In the genomic region with DNA sequence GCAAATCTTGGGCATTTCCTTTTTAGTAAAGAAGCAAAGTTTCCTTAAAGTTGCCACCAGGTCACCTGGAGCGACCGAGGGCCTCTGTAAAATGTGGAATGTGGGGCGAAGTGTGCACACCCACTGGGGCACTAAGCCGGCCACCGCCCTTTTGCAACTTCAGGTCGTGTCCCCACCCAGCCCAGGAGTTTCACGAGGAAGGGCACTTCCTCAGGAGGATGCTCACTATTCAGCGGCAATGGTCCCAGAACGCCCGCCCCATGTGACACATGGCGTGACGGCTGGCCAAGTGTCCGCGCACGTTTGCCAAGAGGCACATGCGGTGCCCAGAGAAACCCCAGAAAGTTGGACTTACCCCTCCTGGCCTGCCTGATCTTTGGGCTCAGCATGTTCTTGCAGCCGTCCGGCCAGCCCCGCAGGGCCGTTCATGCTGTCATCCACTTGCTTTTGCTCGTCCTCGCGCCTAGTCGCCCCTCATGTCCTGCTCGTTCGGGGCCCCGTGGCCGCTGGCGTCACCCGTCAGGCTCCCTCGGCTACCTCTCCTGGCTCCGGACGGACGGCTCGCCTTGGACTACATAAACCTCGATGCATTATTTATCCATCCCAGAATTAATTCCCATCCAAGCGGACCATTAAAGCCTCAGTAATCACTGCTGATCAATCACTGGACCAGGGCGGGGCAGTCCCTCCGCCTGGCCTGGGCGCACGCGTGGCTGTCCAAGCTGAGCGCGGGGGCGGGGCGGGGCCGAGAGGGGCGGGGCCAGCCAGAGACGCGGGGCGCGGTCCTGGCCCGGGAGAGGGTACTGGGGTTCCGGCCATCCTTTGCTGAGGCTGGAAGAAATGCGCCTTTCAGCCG, we compare ENCODE assay signal across 8 cellular contexts. TPM values are rescaled to one million over a fixed set of nuclear protein-coding genes. Genes with fewer than 3 reads are reported as not detected.
DNase-seq lines count a peak whose midpoint lies in the region; ATAC-seq, FAIRE-seq and TF ChIP-seq lines count a peak whose summit lies in the region.

A gene with protein sequence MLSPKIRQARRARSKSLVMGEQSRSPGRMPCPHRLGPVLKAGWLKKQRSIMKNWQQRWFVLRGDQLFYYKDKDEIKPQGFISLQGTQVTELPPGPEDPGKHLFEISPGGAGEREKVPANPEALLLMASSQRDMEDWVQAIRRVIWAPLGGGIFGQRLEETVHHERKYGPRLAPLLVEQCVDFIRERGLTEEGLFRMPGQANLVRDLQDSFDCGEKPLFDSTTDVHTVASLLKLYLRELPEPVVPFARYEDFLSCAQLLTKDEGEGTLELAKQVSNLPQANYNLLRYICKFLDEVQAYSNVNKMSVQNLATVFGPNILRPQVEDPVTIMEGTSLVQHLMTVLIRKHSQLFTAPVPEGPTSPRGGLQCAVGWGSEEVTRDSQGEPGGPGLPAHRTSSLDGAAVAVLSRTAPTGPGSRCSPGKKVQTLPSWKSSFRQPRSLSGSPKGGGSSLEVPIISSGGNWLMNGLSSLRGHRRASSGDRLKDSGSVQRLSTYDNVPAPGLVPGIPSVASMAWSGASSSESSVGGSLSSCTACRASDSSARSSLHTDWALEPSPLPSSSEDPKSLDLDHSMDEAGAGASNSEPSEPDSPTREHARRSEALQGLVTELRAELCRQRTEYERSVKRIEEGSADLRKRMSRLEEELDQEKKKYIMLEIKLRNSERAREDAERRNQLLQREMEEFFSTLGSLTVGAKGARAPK (minus strand): TSS at position 666 of the 856 bp plus-strand sequence. CDS start 277 bp downstream, at position 389.

- H3K4me1 ChIP-seq in HUES6 (ENCODE audit: control insufficient read depth, insufficient read depth, low read length): peaks cover 23% of the 10 kb centered on the region

- no peak for TF ChIP-seq POLR2A in GM12891 (IDR thresholded peaks at IDR 0.05; ENCODE audit: low read depth, low read length)

- DNase-seq in GM12891 (ENCODE audit: insufficient read length, low spot score): peak; percentile 64
- peak; percentile 43 to 58 for DNase-seq in cardiac fibroblast (ENCODE audit: low read depth in 2 of 2)
- DNase-seq in islet precursor cell: peak; percentile 64
- no peak for DNase-seq in stimulated activated naive CD4-positive, alpha-beta T cell treated with Interleukin-2 at 50 U/mL for 16 hours (lab: John Stamatoyannopoulos, UW)

- no peak for ATAC-seq in GM19452 (IDR thresholded peaks at IDR 0.05; ENCODE audit: unreplicated experiment)
- no peak for ATAC-seq in HG03159 (IDR thresholded peaks at IDR 0.05; ENCODE audit: unreplicated experiment)

- TF ChIP-seq CTCF in cardiac fibroblast (IDR thresholded peaks at IDR 0.05; ENCODE audit: low read depth, low read length): no peak

- peak; percentile 57 for FAIRE-seq in GM12891 (lab: Jason Lieb, UNC)

- H3K27ac ChIP-seq in HUES6 (ENCODE audit: low read depth, low read length) (no peak within 1 kb of the TSS), skin epidermis (peak within 1 kb of the TSS in 9 of 21 experiments; percentile 8 to 78 (median 54))

- no peaks in the 10 kb centered on the region for H3K9me3 ChIP-seq in HUES6 (ENCODE audit: control insufficient read depth, insufficient read depth, low read depth, low read length)

- H3K36me3 ChIP-seq in HUES6 (ENCODE audit: control insufficient read depth, insufficient read depth, low read length): no peaks in the 10 kb centered on the region

- H3K9ac ChIP-seq in HUES6 (ENCODE audit: low read length): no peak within 1 kb of the TSS

- H3K4me3 ChIP-seq in HUES6 (ENCODE audit: low read depth, low read length) (peak within 1 kb of the TSS; percentile 46), cardiac fibroblast (replicated peaks in 1 of 2; ENCODE audit: low read depth in 2 of 2, low read length in 2 of 2) (peak within 1 kb of the TSS; percentile 77 to 94), skin epidermis (peak within 1 kb of the TSS; percentile 18 to 37 (median 31))

- H3K27me3 ChIP-seq in HUES6 (ENCODE audit: control insufficient read depth, insufficient read depth, low read length): peaks cover 25% of the 10 kb centered on the region

TF ChIP-seq in GM12891, 5 proteins besides CTCF, POLR2A, EP300 and RAD21:
- no peak for TF ChIP-seq PAX5 (IDR thresholded peaks at IDR 0.05; ENCODE audit: insufficient read depth, low read length, severe bottlenecking)
- TF ChIP-seq POLR2AphosphoS5 (IDR thresholded peaks at IDR 0.05; ENCODE audit: low read depth, low read length): no peak
- no peak for TF ChIP-seq POU2F2 (IDR thresholded peaks at IDR 0.05; ENCODE audit: low read depth, low read length)
- TF ChIP-seq SPI1 (IDR thresholded peaks at IDR 0.05; ENCODE audit: low read depth, low read length): no peak
- TF ChIP-seq TAF1 (IDR thresholded peaks at IDR 0.05; ENCODE audit: low read depth, low read length): no peak

RNA-seq across cellular contexts. Expression of the gene that starts here (rescaled TPM):
- polyA plus RNA-seq in GM12891 (2012; ENCODE audit: low read depth, missing spikeins): 0.19 TPM

Comparison
In these comparisons a context has a peak if more than half of its experiments do, and no peak if none do; other contexts are left out.
1. H3K4me3 ChIP-seq: peak in every context shown above with its lines; median percentile 86 in cardiac fibroblast; 46 in HUES6; 31 in skin epidermis.